ENCODE assay signal across 12 cellular contexts in the genomic region with DNA sequence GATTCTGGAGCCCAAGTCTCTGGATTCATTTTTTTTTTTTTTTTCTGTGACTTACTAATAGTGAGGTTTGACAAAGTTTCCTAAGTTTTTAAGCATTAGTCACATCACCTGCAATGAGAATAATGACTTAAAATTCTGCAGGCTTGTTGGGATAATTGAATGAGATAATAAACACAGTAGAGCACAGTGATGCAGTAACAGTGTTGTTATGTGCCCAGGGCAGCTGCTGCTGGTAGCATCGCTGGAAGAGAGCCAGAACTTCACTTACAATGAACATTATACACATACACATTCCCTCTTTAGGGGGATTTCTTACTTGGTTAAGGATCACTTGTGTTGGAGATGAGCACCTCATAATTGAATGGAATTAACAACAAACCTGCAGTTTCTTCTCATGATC.
A peak's percentile ranks its signal among the peaks of the same experiment; 100 is the strongest.
DNase-seq lines count a peak whose midpoint lies in the region; ATAC-seq and TF ChIP-seq lines count a peak whose summit lies in the region.
"Had no signal": no experiment of that assay in that cellular context is flagged by ENCODE, and none has a peak within 500 bp of the region (broad histone marks: within the 10 kb centered on the region; RNA-seq: fewer than 3 reads in every experiment).

No MANE protein-coding gene starts in this region.

- no peak overlapping the region for H3K4me3 Mint-ChIP-seq in CD14-positive monocyte
- H3K4me3 Mint-ChIP-seq in activated naive CD4-positive, alpha-beta T cell treated with anti-CD3 and anti-CD28 coated beads, Interleukin-2, amount 10 ng/mL, durations not matched to agents 7 days and 5 days = no peak overlapping the region

- H3K4me3 ChIP-seq in cardiac muscle cell = no peak overlapping the region

- ATAC-seq in left ventricle myocardium superior (no peak), HG02938 (IDR thresholded peaks at IDR 0.05; ENCODE audit: unreplicated experiment) (no peak)

- no peaks in the 10 kb centered on the region for H3K27me3 ChIP-seq in cardiac muscle cell

- peaks cover 0 to 4% (median 3%) of the 10 kb centered on the region in 3 donors for H3K27me3 Mint-ChIP-seq in CD14-positive monocyte (ENCODE audit: low read depth in 3 of 3)
- H3K27me3 Mint-ChIP-seq in activated naive CD4-positive, alpha-beta T cell treated with anti-CD3 and anti-CD28 coated beads, Interleukin-2, amount 10 ng/mL, durations not matched to agents 7 days and 5 days = peaks cover 7% of the 10 kb centered on the region

- CTCF ChIA-PET in activated naive CD4-positive, alpha-beta T cell treated with anti-CD3 and anti-CD28 coated beads, Interleukin-2, amount 10 ng/mL, durations not matched to agents 7 days and 5 days (lab: Charles Lee) = interaction anchor here (5.5 kb wide), 1 partner anchor 16 kb away, joined by 26 read pairs; no protein-coding TSS in a partner anchor

- no peaks in the 10 kb centered on the region for H3K9me3 ChIP-seq in cardiac muscle cell (ENCODE audit: low read depth)

- no peaks in the 10 kb centered on the region for H3K36me3 Mint-ChIP-seq in CD14-positive monocyte
- H3K36me3 Mint-ChIP-seq in activated naive CD4-positive, alpha-beta T cell treated with anti-CD3 and anti-CD28 coated beads, Interleukin-2, amount 10 ng/mL, durations not matched to agents 7 days and 5 days = no peaks in the 10 kb centered on the region

- peaks cover 18% of the 10 kb centered on the region for H3K4me1 ChIP-seq in cardiac muscle cell (ENCODE audit: low read depth)

- no peaks in the 10 kb centered on the region for H3K36me3 ChIP-seq in cardiac muscle cell

- peak; percentile 15 to 30 for DNase-seq in cardiac muscle cell (ENCODE audit: low read depth in 1 of 2, low spot score in 1 of 2)
- no peak for DNase-seq in left ventricle myocardium superior
- DNase-seq in NCI-H774 (lab: John Stamatoyannopoulos, UW) = peak; percentile 41
- DNase-seq in epithelial cell of prostate (ENCODE audit: low read depth, low spot score) = no peak
- no peak for DNase-seq in CD14-positive monocyte (ENCODE audit: low spot score)
- DNase-seq in KG1 (lab: John Stamatoyannopoulos, UW) = no peak
- DNase-seq in activated naive CD4-positive, alpha-beta T cell treated with anti-CD3 and anti-CD28 coated beads, Interleukin-2, amount 10 ng/mL, durations not matched to agents 7 days and 5 days = no peak
- DNase-seq: activated effector memory CD4-positive, alpha-beta T cell treated with Interleukin-2 at 50 U/mL for 16 hours; kidney; NCI-H526; posterior cingulate gyrus had no signal

- no peak overlapping the region for H3K27ac Mint-ChIP-seq in CD14-positive monocyte
- H3K27ac Mint-ChIP-seq in activated naive CD4-positive, alpha-beta T cell treated with anti-CD3 and anti-CD28 coated beads, Interleukin-2, amount 10 ng/mL, durations not matched to agents 7 days and 5 days = no peak overlapping the region

- H3K27ac ChIP-seq in cardiac muscle cell = no peak overlapping the region
- peak overlapping the region; percentile 54 for H3K27ac ChIP-seq in epithelial cell of prostate

- H3K9me3 Mint-ChIP-seq in CD14-positive monocyte = peaks cover 0 to 2% (median 0%) of the 10 kb centered on the region in 7 donors
- no peaks in the 10 kb centered on the region for H3K9me3 Mint-ChIP-seq in activated naive CD4-positive, alpha-beta T cell treated with anti-CD3 and anti-CD28 coated beads, Interleukin-2, amount 10 ng/mL, durations not matched to agents 7 days and 5 days

- no peaks in the 10 kb centered on the region for H3K4me1 Mint-ChIP-seq in CD14-positive monocyte
- no peaks in the 10 kb centered on the region for H3K4me1 Mint-ChIP-seq in activated naive CD4-positive, alpha-beta T cell treated with anti-CD3 and anti-CD28 coated beads, Interleukin-2, amount 10 ng/mL, durations not matched to agents 7 days and 5 days

- no peak for TF ChIP-seq CTCF in cardiac muscle cell (IDR thresholded peaks at IDR 0.05; ENCODE audit: low read depth, low read length)
- no peak for TF ChIP-seq CTCF in CD14-positive monocyte (IDR thresholded peaks at IDR 0.05)

- intact Hi-C loops in left ventricle myocardium superior (cut with micrococcal nuclease) (no loop called here), CD14-positive monocyte (cut with micrococcal nuclease) (no loop called here)

Comparison
In these comparisons a context has a peak if more than half of its experiments do, and no peak if none do; other contexts are left out.
1. DNase-seq: peak in cardiac muscle cell (2 of 2) and NCI-H774 (single experiment); none in left ventricle myocardium superior (single experiment), epithelial cell of prostate (single experiment), CD14-positive monocyte (single experiment), KG1 (single experiment) and activated naive CD4-positive, alpha-beta T cell treated with anti-CD3 and anti-CD28 coated beads, Interleukin-2, amount 10 ng/mL, durations not matched to agents 7 days and 5 days (single experiment).